8 cellular contexts compared by ENCODE assay signal in the genomic region with DNA sequence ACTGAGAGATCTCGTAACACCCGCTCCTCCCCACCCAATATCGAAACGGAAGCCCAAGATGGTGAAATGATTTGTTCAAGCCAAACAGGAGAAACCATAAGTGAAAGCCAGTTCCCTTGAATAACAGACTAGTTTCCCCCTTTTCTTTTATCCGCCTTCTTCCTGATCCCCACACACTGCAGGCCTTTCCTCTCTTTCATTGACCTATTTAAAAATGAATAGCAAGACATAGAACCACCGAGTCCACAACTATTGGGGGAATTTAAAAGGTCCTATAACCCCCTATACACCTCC. TPM values are rescaled to one million over a fixed set of nuclear protein-coding genes. Genes with fewer than 3 reads are reported as not detected.
A peak's percentile ranks its signal among the peaks of the same experiment; 100 is the strongest.
DNase-seq lines count a peak whose midpoint lies in the region; ATAC-seq and TF ChIP-seq lines count a peak whose summit lies in the region.

No MANE protein-coding gene starts in this region.

- intact Hi-C loops in CD8-positive, alpha-beta T cell (cut with DNase I, micrococcal nuclease) = loop anchor here (1.0 to 10.0 kb wide), 11 partner anchors 25 to 1870 kb away; a partner anchor contains a TSS

- POLR2A ChIA-PET in CD8-positive, alpha-beta T cell (lab: Charles Lee) = no interaction called here

- H3K4me3 Mint-ChIP-seq in CD8-positive, alpha-beta T cell = peak overlapping the region; percentile 87
- H3K4me3 Mint-ChIP-seq in effector memory CD8-positive, alpha-beta T cell = peak overlapping the region; percentile 81 to 84

- H3K9me3 Mint-ChIP-seq in CD8-positive, alpha-beta T cell = no peaks in the 10 kb centered on the region
- no peaks in the 10 kb centered on the region for H3K9me3 Mint-ChIP-seq in effector memory CD8-positive, alpha-beta T cell

- no peaks in the 10 kb centered on the region for H3K27me3 ChIP-seq in CD8-positive, alpha-beta T cell (ENCODE audit: insufficient read depth, low read length)
- H3K27me3 ChIP-seq in MG63 (no peaks in the 10 kb centered on the region), neuron (ENCODE audit: insufficient read depth, low read length) (no peaks in the 10 kb centered on the region)

- H3K27ac Mint-ChIP-seq in CD8-positive, alpha-beta T cell = peak overlapping the region; percentile 96
- peak overlapping the region; percentile 92 to 96 for H3K27ac Mint-ChIP-seq in effector memory CD8-positive, alpha-beta T cell

- H3K9me3 ChIP-seq in CD8-positive, alpha-beta T cell (ENCODE audit: low read length) = no peaks in the 10 kb centered on the region
- H3K9me3 ChIP-seq in MG63 = no peaks in the 10 kb centered on the region
- H3K9me3 ChIP-seq in neuron (ENCODE audit: low read length) = no peaks in the 10 kb centered on the region

- no peak for ATAC-seq in CD8-positive, alpha-beta T cell
- ATAC-seq in effector memory CD8-positive, alpha-beta T cell (replicated peaks) = no peak
- ATAC-seq in HG03565 (IDR thresholded peaks at IDR 0.05; ENCODE audit: unreplicated experiment) (no peak), HG02678 (IDR thresholded peaks at IDR 0.05; ENCODE audit: unreplicated experiment) (no peak)

- peaks cover 3% of the 10 kb centered on the region for H3K36me3 ChIP-seq in CD8-positive, alpha-beta T cell (ENCODE audit: insufficient read depth, low read length)
- H3K36me3 ChIP-seq in MG63 (peaks cover 8% of the 10 kb centered on the region; the same call in 1 of the 2 replicates), neuron (ENCODE audit: insufficient read depth, low read length) (peaks cover 23% of the 10 kb centered on the region)

- peaks cover 24% of the 10 kb centered on the region for H3K36me3 Mint-ChIP-seq in CD8-positive, alpha-beta T cell
- peaks cover 24% of the 10 kb centered on the region for H3K36me3 Mint-ChIP-seq in effector memory CD8-positive, alpha-beta T cell (ENCODE audit: insufficient read depth)

- H3K4me3 ChIP-seq in CD8-positive, alpha-beta T cell (ENCODE audit: low read depth, low read length) = peak overlapping the region; percentile 26
- peak overlapping the region; percentile 60 for H3K4me3 ChIP-seq in MG63
- peak overlapping the region; percentile 93 for H3K4me3 ChIP-seq in neuron (ENCODE audit: low read length)

- no peaks in the 10 kb centered on the region for H3K27me3 Mint-ChIP-seq in CD8-positive, alpha-beta T cell (ENCODE audit: low read depth)
- no peaks in the 10 kb centered on the region for H3K27me3 Mint-ChIP-seq in effector memory CD8-positive, alpha-beta T cell

- peak overlapping the region; percentile 98 for H2AFZ ChIP-seq in neuron (ENCODE audit: low read depth, low read length)

- no peak for TF ChIP-seq CTCF in CD8-positive, alpha-beta T cell (IDR thresholded peaks at IDR 0.05)

- peak overlapping the region; percentile 49 for H3K27ac ChIP-seq in CD8-positive, alpha-beta T cell (ENCODE audit: low read depth, low read length)

- H3K4me1 Mint-ChIP-seq in CD8-positive, alpha-beta T cell (ENCODE audit: low read depth) = peaks cover 33% of the 10 kb centered on the region
- peaks cover 17 to 29% of the 10 kb centered on the region in 2 donors for H3K4me1 Mint-ChIP-seq in effector memory CD8-positive, alpha-beta T cell (ENCODE audit: low read depth in 2 of 2)

- DNase-seq in CD8-positive, alpha-beta T cell = no peak
- DNase-seq in MG63 = no peak
- DNase-seq in effector memory CD8-positive, alpha-beta T cell = no peak
- DNase-seq in nucleus accumbens (lab: John Stamatoyannopoulos, UW) = no peak
- DNase-seq in RKO (ENCODE audit: low spot score) = no peak

- CTCF ChIA-PET in CD8-positive, alpha-beta T cell (lab: Charles Lee) = no interaction called here

- peaks cover 20% of the 10 kb centered on the region for H3K4me1 ChIP-seq in CD8-positive, alpha-beta T cell (ENCODE audit: insufficient read depth, low read length)
- H3K4me1 ChIP-seq in neuron (ENCODE audit: insufficient read depth, low read length) = peaks cover 8% of the 10 kb centered on the region

RNA-seq across cellular contexts. Expression of a gene that starts 0.4 kb away (rescaled TPM):
- total RNA-seq in CD8-positive, alpha-beta T cell = 10 to 100 TPM; 22.4 to 23.2 TPM
- total RNA-seq in MG63 (2014; rRNA removed; shearing (Covaris generic); ENCODE audit: low replicate concordance) = 1.7 and 15.3 TPM in 2 replicates

RNA-seq across cellular contexts. Expression of a gene that starts 17.2 kb away (rescaled TPM):
- total RNA-seq in CD8-positive, alpha-beta T cell = 1 to 10 TPM; 1.0 to 2.1 TPM
- 0.07 TPM in 1 of 2 replicates, not detected in the other for total RNA-seq in MG63 (2014; rRNA removed; shearing (Covaris generic); ENCODE audit: low replicate concordance)

RNA-seq across cellular contexts. Expression of a gene that starts 25.2 kb away (rescaled TPM):
- total RNA-seq in CD8-positive, alpha-beta T cell = not detected
- 0.47 and 1.1 TPM in 2 replicates for total RNA-seq in MG63 (2014; rRNA removed; shearing (Covaris generic); ENCODE audit: low replicate concordance)

Comparison
In these comparisons a context has a peak if more than half of its experiments do, and no peak if none do; other contexts are left out.
1. H3K4me3 ChIP-seq: peak in every context shown above with its lines; median percentile 93 in neuron; 60 in MG63; 26 in CD8-positive, alpha-beta T cell.